12 cellular contexts compared by ENCODE assay signal in the genomic region with DNA sequence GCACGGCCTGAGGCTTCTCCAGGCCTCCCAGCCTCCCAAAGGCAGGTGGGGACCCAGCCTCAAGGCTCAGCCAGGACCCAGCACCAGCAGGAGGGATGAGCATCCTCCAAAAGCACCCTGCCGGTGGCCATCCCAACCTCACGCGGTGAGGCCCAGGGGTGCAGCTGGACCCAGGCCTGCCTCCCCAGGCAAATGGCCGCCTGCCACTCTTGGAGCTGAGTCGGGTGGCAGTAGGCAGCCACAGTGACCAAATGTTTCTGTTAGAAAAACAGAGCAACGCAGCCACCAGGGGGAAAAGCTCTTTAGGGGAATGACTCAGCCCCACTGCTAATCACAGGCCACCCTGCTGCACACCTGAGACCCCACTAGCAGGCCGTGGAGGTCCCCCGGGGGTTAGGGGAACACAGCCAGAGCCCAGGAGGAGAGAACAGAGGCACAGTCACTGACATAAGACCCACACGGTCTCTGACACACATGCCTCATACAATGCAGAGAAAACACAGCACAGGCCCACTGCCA. TPM values are rescaled to one million over a fixed set of nuclear protein-coding genes. Genes with fewer than 3 reads are reported as not detected.
DNase-seq lines count a peak whose midpoint lies in the region; ATAC-seq and TF ChIP-seq lines count a peak whose summit lies in the region.
"Had no signal": no experiment of that assay in that cellular context is flagged by ENCODE, and none has a peak within 500 bp of the region (broad histone marks: within the 10 kb centered on the region; RNA-seq: fewer than 3 reads in every experiment).

No MANE protein-coding gene starts in this region.

- no peaks in the 10 kb centered on the region for H3K9me3 Mint-ChIP-seq in neural crest cell
- H3K9me3 Mint-ChIP-seq: naive thymus-derived CD4-positive, alpha-beta T cell; stimulated activated effector memory CD8-positive, alpha-beta T cell treated with anti-CD3 and anti-CD28 coated beads, Interleukin-12 subunit alpha, Interleukin-12 subunit beta, amount 100 ng/mL, for 72 hours; T-helper 2 cell treated with Interferon-gamma antibody and Interleukin-4, amounts not matched to agents 5 μg/mL and 100 μg/mL, for 36 hours had no signal

- H3K27ac Mint-ChIP-seq in neural crest cell (ENCODE audit: unreplicated experiment) = peak overlapping the region; percentile 81
- H3K27ac Mint-ChIP-seq: naive thymus-derived CD4-positive, alpha-beta T cell; stimulated activated effector memory CD8-positive, alpha-beta T cell treated with anti-CD3 and anti-CD28 coated beads, Interleukin-12 subunit alpha, Interleukin-12 subunit beta, amount 100 ng/mL, for 72 hours; T-helper 2 cell treated with Interferon-gamma antibody and Interleukin-4, amounts not matched to agents 5 μg/mL and 100 μg/mL, for 36 hours had no signal

- peak overlapping the region; percentile 71 for H3K4me3 Mint-ChIP-seq in neural crest cell
- H3K4me3 Mint-ChIP-seq: naive thymus-derived CD4-positive, alpha-beta T cell; stimulated activated effector memory CD8-positive, alpha-beta T cell treated with anti-CD3 and anti-CD28 coated beads, Interleukin-12 subunit alpha, Interleukin-12 subunit beta, amount 100 ng/mL, for 72 hours; T-helper 2 cell treated with Interferon-gamma antibody and Interleukin-4, amounts not matched to agents 5 μg/mL and 100 μg/mL, for 36 hours had no signal

- CTCF ChIA-PET in AG04449 (lab: Yijun Ruan, JAX) = interaction anchor here (0.9 to 11.6 kb wide), 6 partner anchors 11 to 164 kb away, joined by 3 to 221 read pairs (median 6); no protein-coding TSS in a partner anchor

- TF ChIP-seq CTCF in AG04449 (IDR thresholded peaks at IDR 0.05; ENCODE audit: insufficient read depth, low read length, missing control alignments) = peak; percentile 11
- peak; percentile 19 for TF ChIP-seq CTCF in epithelial cell of proximal tubule (conservative IDR thresholded peaks at IDR 0.05; ENCODE audit: low read depth, low read length)
- peak; percentile 16 for TF ChIP-seq CTCF in neural crest cell (conservative IDR thresholded peaks at IDR 0.05)

- peaks cover 48% of the 10 kb centered on the region for H3K4me1 Mint-ChIP-seq in neural crest cell

- H3K4me3 ChIP-seq in AG04449 (ENCODE audit: low read depth, low read length) (no peak overlapping the region), epithelial cell of proximal tubule (ENCODE audit: low read depth, low read length) (no peak overlapping the region)

- ATAC-seq in GM21381 (IDR thresholded peaks at IDR 0.05; ENCODE audit: unreplicated experiment) (no peak), HG03354 (IDR thresholded peaks at IDR 0.05; ENCODE audit: poor library complexity, severe bottlenecking, unreplicated experiment) (no peak), GM19397 (IDR thresholded peaks at IDR 0.05; ENCODE audit: unreplicated experiment) (no peak)
- ATAC-seq: naive thymus-derived CD4-positive, alpha-beta T cell; stimulated activated effector memory CD8-positive, alpha-beta T cell treated with anti-CD3 and anti-CD28 coated beads, Interleukin-12 subunit alpha, Interleukin-12 subunit beta, amount 100 ng/mL, for 72 hours had no signal

- no peaks in the 10 kb centered on the region for H3K27me3 Mint-ChIP-seq in neural crest cell (ENCODE audit: low read depth)

- DNase-seq in AG04449 (ENCODE audit: low read depth, low spot score) (no peak), NCI-H446 treated with DMSO at 0.1 percent for 48 hours (lab: John Stamatoyannopoulos, UW) (peak; percentile 31), epithelial cell of proximal tubule (ENCODE audit: low read depth) (no peak), neural crest cell (ENCODE audit: low read depth, low spot score) (no peak), T-helper 1 cell (no peak)
- DNase-seq: central memory CD4-positive, alpha-beta T cell; naive thymus-derived CD4-positive, alpha-beta T cell had no signal

- peaks cover 4% of the 10 kb centered on the region for H3K36me3 Mint-ChIP-seq in neural crest cell (ENCODE audit: low read depth)
- H3K36me3 Mint-ChIP-seq: naive thymus-derived CD4-positive, alpha-beta T cell; stimulated activated effector memory CD8-positive, alpha-beta T cell treated with anti-CD3 and anti-CD28 coated beads, Interleukin-12 subunit alpha, Interleukin-12 subunit beta, amount 100 ng/mL, for 72 hours had no signal

- POLR2A ChIA-PET in AG04449 (lab: Yijun Ruan, JAX) = interaction anchor here (0.8 kb wide), 1 partner anchor 11 kb away, joined by 3 read pairs; no protein-coding TSS in a partner anchor

RNA-seq across cellular contexts. Expression of gene BCAR1, which starts 12.5 kb away (rescaled TPM):
- total RNA-seq in epithelial cell of proximal tubule = 125 and 136 TPM in 2 replicates
- 63.8 and 64.0 TPM in 2 replicates for total RNA-seq in neural crest cell
- total RNA-seq: naive thymus-derived CD4-positive, alpha-beta T cell had no signal

RNA-seq across cellular contexts. Expression of gene CTRB1, which starts 20.1 kb away (rescaled TPM):
- total RNA-seq in epithelial cell of proximal tubule = not detected in 2 replicates
- total RNA-seq in neural crest cell = not detected in 2 replicates
- total RNA-seq: naive thymus-derived CD4-positive, alpha-beta T cell had no signal

RNA-seq across cellular contexts. Expression of gene CTRB2, which starts 32.0 kb away (rescaled TPM):
- total RNA-seq in epithelial cell of proximal tubule (not detected in 2 replicates), neural crest cell (not detected in 2 replicates)
- total RNA-seq: naive thymus-derived CD4-positive, alpha-beta T cell had no signal
